ENCODE assay signal across 1 cellular context in genomic region chr11:62573592-62574362, GRCh38.
TF ChIP-seq lines count a peak whose summit lies in the region.

TSS of gene EEF1G (minus strand) at chr11:62573891. CDS start at chr11:62573842, 49 bp downstream.

TF ChIP-seq in HepG2, 621 proteins besides CTCF, POLR2A, EP300 and RAD21 (continued from another document and continues in another):
- TF ChIP-seq, protein P1, sequence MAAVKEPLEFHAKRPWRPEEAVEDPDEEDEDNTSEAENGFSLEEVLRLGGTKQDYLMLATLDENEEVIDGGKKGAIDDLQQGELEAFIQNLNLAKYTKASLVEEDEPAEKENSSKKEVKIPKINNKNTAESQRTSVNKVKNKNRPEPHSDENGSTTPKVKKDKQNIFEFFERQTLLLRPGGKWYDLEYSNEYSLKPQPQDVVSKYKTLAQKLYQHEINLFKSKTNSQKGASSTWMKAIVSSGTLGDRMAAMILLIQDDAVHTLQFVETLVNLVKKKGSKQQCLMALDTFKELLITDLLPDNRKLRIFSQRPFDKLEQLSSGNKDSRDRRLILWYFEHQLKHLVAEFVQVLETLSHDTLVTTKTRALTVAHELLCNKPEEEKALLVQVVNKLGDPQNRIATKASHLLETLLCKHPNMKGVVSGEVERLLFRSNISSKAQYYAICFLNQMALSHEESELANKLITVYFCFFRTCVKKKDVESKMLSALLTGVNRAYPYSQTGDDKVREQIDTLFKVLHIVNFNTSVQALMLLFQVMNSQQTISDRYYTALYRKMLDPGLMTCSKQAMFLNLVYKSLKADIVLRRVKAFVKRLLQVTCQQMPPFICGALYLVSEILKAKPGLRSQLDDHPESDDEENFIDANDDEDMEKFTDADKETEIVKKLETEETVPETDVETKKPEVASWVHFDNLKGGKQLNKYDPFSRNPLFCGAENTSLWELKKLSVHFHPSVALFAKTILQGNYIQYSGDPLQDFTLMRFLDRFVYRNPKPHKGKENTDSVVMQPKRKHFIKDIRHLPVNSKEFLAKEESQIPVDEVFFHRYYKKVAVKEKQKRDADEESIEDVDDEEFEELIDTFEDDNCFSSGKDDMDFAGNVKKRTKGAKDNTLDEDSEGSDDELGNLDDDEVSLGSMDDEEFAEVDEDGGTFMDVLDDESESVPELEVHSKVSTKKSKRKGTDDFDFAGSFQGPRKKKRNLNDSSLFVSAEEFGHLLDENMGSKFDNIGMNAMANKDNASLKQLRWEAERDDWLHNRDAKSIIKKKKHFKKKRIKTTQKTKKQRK (IDR thresholded peaks at IDR 0.05; ENCODE audit: low read length), result no peak
- TF ChIP-seq CBX5 (CRISPR knock-in tag; IDR thresholded peaks at IDR 0.05; ENCODE audit: borderline replicate concordance), result no peak
- TF ChIP-seq, protein P2, sequence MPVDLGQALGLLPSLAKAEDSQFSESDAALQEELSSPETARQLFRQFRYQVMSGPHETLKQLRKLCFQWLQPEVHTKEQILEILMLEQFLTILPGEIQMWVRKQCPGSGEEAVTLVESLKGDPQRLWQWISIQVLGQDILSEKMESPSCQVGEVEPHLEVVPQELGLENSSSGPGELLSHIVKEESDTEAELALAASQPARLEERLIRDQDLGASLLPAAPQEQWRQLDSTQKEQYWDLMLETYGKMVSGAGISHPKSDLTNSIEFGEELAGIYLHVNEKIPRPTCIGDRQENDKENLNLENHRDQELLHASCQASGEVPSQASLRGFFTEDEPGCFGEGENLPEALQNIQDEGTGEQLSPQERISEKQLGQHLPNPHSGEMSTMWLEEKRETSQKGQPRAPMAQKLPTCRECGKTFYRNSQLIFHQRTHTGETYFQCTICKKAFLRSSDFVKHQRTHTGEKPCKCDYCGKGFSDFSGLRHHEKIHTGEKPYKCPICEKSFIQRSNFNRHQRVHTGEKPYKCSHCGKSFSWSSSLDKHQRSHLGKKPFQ (CRISPR knock-in tag; IDR thresholded peaks at IDR 0.05; ENCODE audit: insufficient replicate concordance), result no peak
- TF ChIP-seq ZNF562 (CRISPR knock-in tag; IDR thresholded peaks at IDR 0.05; ENCODE audit: borderline replicate concordance), result no peak
- TF ChIP-seq MAZ (IDR thresholded peaks at IDR 0.05; ENCODE audit: borderline replicate concordance, low read depth, low read length), result peak; percentile 94
- TF ChIP-seq MAZ (CRISPR knock-in tag; IDR thresholded peaks at IDR 0.05; ENCODE audit: low read depth), result peak; percentile 72; the same call in 1 of the 2 replicates
- no peak for TF ChIP-seq GRHL1 (CRISPR knock-in tag; conservative IDR thresholded peaks at IDR 0.05)
- TF ChIP-seq ZNF225 (CRISPR knock-in tag; IDR thresholded peaks at IDR 0.05), result 0 out of 2 replicates have a peak, but pooled peaks have one; percentile 31
- peak; percentile 81; the same call in 1 of the 2 replicates for TF ChIP-seq ZNF891 (CRISPR knock-in tag; IDR thresholded peaks at IDR 0.05)
- TF ChIP-seq TEAD3 (CRISPR knock-in tag; optimal IDR thresholded peaks at IDR 0.05; ENCODE audit: borderline replicate concordance), result peak; percentile 55
- no peak for TF ChIP-seq ZNF766 (CRISPR knock-in tag; IDR thresholded peaks at IDR 0.05; ENCODE audit: borderline replicate concordance)
- TF ChIP-seq TRIM24 (CRISPR knock-in tag; IDR thresholded peaks at IDR 0.05), result no peak
- no peak for TF ChIP-seq RBM39 (IDR thresholded peaks at IDR 0.05; ENCODE audit: low read depth, low read length, poor library complexity, severe bottlenecking)
- no peak for TF ChIP-seq NR2F6 (IDR thresholded peaks at IDR 0.05)
- no peak for TF ChIP-seq NR2F6 (CRISPR knock-in tag; IDR thresholded peaks at IDR 0.05)
- TF ChIP-seq ZNF101 (CRISPR knock-in tag; IDR thresholded peaks at IDR 0.05; ENCODE audit: borderline replicate concordance, low read depth), result no peak
- TF ChIP-seq RBM22 (optimal IDR thresholded peaks at IDR 0.05; ENCODE audit: low read length), result no peak
- TF ChIP-seq, protein P3, sequence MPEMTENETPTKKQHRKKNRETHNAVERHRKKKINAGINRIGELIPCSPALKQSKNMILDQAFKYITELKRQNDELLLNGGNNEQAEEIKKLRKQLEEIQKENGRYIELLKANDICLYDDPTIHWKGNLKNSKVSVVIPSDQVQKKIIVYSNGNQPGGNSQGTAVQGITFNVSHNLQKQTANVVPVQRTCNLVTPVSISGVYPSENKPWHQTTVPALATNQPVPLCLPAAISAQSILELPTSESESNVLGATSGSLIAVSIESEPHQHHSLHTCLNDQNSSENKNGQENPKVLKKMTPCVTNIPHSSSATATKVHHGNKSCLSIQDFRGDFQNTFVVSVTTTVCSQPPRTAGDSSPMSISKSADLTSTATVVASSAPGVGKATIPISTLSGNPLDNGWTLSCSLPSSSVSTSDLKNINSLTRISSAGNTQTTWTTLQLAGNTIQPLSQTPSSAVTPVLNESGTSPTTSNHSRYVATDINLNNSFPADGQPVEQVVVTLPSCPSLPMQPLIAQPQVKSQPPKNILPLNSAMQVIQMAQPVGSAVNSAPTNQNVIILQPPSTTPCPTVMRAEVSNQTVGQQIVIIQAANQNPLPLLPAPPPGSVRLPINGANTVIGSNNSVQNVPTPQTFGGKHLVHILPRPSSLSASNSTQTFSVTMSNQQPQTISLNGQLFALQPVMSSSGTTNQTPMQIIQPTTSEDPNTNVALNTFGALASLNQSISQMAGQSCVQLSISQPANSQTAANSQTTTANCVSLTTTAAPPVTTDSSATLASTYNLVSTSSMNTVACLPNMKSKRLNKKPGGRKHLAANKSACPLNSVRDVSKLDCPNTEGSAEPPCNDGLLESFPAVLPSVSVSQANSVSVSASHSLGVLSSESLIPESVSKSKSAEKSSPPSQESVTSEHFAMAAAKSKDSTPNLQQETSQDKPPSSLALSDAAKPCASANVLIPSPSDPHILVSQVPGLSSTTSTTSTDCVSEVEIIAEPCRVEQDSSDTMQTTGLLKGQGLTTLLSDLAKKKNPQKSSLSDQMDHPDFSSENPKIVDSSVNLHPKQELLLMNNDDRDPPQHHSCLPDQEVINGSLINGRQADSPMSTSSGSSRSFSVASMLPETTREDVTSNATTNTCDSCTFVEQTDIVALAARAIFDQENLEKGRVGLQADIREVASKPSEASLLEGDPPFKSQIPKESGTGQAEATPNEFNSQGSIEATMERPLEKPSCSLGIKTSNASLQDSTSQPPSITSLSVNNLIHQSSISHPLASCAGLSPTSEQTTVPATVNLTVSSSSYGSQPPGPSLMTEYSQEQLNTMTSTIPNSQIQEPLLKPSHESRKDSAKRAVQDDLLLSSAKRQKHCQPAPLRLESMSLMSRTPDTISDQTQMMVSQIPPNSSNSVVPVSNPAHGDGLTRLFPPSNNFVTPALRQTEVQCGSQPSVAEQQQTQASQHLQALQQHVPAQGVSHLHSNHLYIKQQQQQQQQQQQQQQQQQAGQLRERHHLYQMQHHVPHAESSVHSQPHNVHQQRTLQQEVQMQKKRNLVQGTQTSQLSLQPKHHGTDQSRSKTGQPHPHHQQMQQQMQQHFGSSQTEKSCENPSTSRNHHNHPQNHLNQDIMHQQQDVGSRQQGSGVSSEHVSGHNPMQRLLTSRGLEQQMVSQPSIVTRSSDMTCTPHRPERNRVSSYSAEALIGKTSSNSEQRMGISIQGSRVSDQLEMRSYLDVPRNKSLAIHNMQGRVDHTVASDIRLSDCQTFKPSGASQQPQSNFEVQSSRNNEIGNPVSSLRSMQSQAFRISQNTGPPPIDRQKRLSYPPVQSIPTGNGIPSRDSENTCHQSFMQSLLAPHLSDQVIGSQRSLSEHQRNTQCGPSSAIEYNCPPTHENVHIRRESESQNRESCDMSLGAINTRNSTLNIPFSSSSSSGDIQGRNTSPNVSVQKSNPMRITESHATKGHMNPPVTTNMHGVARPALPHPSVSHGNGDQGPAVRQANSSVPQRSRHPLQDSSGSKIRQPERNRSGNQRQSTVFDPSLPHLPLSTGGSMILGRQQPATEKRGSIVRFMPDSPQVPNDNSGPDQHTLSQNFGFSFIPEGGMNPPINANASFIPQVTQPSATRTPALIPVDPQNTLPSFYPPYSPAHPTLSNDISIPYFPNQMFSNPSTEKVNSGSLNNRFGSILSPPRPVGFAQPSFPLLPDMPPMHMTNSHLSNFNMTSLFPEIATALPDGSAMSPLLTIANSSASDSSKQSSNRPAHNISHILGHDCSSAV (CRISPR knock-in tag; IDR thresholded peaks at IDR 0.05; ENCODE audit: borderline replicate concordance), result no peak
- TF ChIP-seq ZNF564 (CRISPR knock-in tag; IDR thresholded peaks at IDR 0.05), result 0 out of 2 replicates have a peak, but pooled peaks have one; percentile 9
- TF ChIP-seq, protein P4, sequence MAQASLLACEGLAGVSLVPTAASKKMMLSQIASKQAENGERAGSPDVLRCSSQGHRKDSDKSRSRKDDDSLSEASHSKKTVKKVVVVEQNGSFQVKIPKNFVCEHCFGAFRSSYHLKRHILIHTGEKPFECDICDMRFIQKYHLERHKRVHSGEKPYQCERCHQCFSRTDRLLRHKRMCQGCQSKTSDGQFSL (CRISPR knock-in tag; IDR thresholded peaks at IDR 0.05), result no peak
- no peak for TF ChIP-seq CC2D1A (CRISPR knock-in tag; IDR thresholded peaks at IDR 0.05)
- no peak for TF ChIP-seq ARNT (IDR thresholded peaks at IDR 0.05)
- 0 out of 2 replicates have a peak, but pooled peaks have one; percentile 25 for TF ChIP-seq ZFP36L1 (CRISPR knock-in tag; IDR thresholded peaks at IDR 0.05)
- TF ChIP-seq, protein P5, sequence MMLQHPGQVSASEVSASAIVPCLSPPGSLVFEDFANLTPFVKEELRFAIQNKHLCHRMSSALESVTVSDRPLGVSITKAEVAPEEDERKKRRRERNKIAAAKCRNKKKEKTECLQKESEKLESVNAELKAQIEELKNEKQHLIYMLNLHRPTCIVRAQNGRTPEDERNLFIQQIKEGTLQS (CRISPR knock-in tag; IDR thresholded peaks at IDR 0.05), result no peak
- no peak for TF ChIP-seq TCF12 (IDR thresholded peaks at IDR 0.05)
- 0 out of 2 replicates have a peak, but pooled peaks have one; percentile 18 for TF ChIP-seq TCF12 (CRISPR knock-in tag; IDR thresholded peaks at IDR 0.05)
- no peak for TF ChIP-seq PITX1 (CRISPR knock-in tag; IDR thresholded peaks at IDR 0.05)
- no peak for TF ChIP-seq CERS6 (CRISPR knock-in tag; IDR thresholded peaks at IDR 0.05)
- TF ChIP-seq TEAD2 (CRISPR knock-in tag; IDR thresholded peaks at IDR 0.05), result no peak
- 0 out of 2 replicates have a peak, but pooled peaks have one; percentile 34 for TF ChIP-seq ZNF543 (CRISPR knock-in tag; IDR thresholded peaks at IDR 0.05)
